28 cellular contexts compared by ENCODE assay signal in genomic region chr1:84855947-84856660, GRCh38. TPM values are rescaled to one million over a fixed set of nuclear protein-coding genes. Genes with fewer than 3 reads are reported as not detected.
DNase-seq lines count a peak whose midpoint lies in the region; ATAC-seq and TF ChIP-seq lines count a peak whose summit lies in the region.
"Had no signal": no experiment of that assay in that cellular context is flagged by ENCODE, and none has a peak within 500 bp of the region (broad histone marks: within the 10 kb centered on the region; RNA-seq: fewer than 3 reads in every experiment).

No MANE protein-coding gene starts in this region.

- H3K36me3 Mint-ChIP-seq in brain, result no peaks in the 10 kb centered on the region
- H3K36me3 Mint-ChIP-seq: natural killer cell had no signal

- peak overlapping the region; percentile 53 to 96 (median 77) for H3K27ac Mint-ChIP-seq in brain
- H3K27ac Mint-ChIP-seq: activated T-cell treated with anti-CD3 and anti-CD28 coated beads, Interleukin-2, amount 50 U/mL, for 24 hours; natural killer cell; type B pancreatic cell had no signal

- TF ChIP-seq CTCF in heart left ventricle (IDR thresholded peaks at IDR 0.05), result no peak
- no peak for TF ChIP-seq CTCF in brain (conservative IDR thresholded peaks at IDR 0.05)
- TF ChIP-seq CTCF in fibroblast of villous mesenchyme (IDR thresholded peaks at IDR 0.05; ENCODE audit: insufficient read depth, low read depth, low read length), result no peak
- TF ChIP-seq CTCF in testis (IDR thresholded peaks at IDR 0.05), result no peak

- H3K27ac ChIP-seq in heart left ventricle (no peak overlapping the region), testis (peak overlapping the region; percentile 26 to 32)
- H3K27ac ChIP-seq: adrenal gland, body of pancreas, SJSA1 had no signal

- H3K4me3 Mint-ChIP-seq in brain, result peak overlapping the region in 2 of 5 experiments; percentile 7 to 45
- H3K4me3 Mint-ChIP-seq: activated T-cell treated with anti-CD3 and anti-CD28 coated beads, Interleukin-2, amount 50 U/mL, for 24 hours; IgD-negative memory B cell; natural killer cell; type B pancreatic cell had no signal

- H3K27me3 ChIP-seq in heart left ventricle (no peaks in the 10 kb centered on the region), testis (no peaks in the 10 kb centered on the region)
- H3K27me3 ChIP-seq: adrenal gland, body of pancreas, SJSA1 had no signal

- H3K9me3 Mint-ChIP-seq in brain, result peaks cover 0 to 6% (median 0%) of the 10 kb centered on the region in 5 experiments
- H3K9me3 Mint-ChIP-seq: activated T-cell treated with anti-CD3 and anti-CD28 coated beads, Interleukin-2, amount 50 U/mL, for 24 hours; IgD-negative memory B cell; natural killer cell had no signal

- peaks cover 20% of the 10 kb centered on the region for H3K4me1 Mint-ChIP-seq in brain

- H3K36me3 ChIP-seq in heart left ventricle, result no peaks in the 10 kb centered on the region
- no peaks in the 10 kb centered on the region for H3K36me3 ChIP-seq in testis (ENCODE audit: low read depth, missing control alignments)
- H3K36me3 ChIP-seq: adrenal gland, SJSA1 had no signal

- no peak overlapping the region for H3K4me3 ChIP-seq in heart left ventricle
- no peak overlapping the region for H3K4me3 ChIP-seq in fibroblast of villous mesenchyme (ENCODE audit: low read depth, low read length)
- no peak overlapping the region for H3K4me3 ChIP-seq in testis
- H3K4me3 ChIP-seq: adrenal gland, body of pancreas, SJSA1 had no signal

- no peak for DNase-seq in heart left ventricle
- no peak for DNase-seq in Right ventricle myocardium inferior (ENCODE audit: missing footprints)
- peak; percentile 26 for DNase-seq in fibroblast of villous mesenchyme (ENCODE audit: low read depth)
- no peak for DNase-seq in testis
- DNase-seq in activated CD4-positive, CD25-positive, alpha-beta regulatory T cell treated with anti-CD3 and anti-CD28 coated beads, Interleukin-2, amount 50 U/mL, for 72 hours, result no peak
- DNase-seq in NAMALWA (ENCODE audit: low spot score), result no peak
- DNase-seq in NCI-H69 (lab: John Stamatoyannopoulos, UW), result no peak
- DNase-seq: activated gamma-delta T cell treated with Interleukin-2 at 50 U/mL for 16 hours; activated T-cell treated with anti-CD3 and anti-CD28 coated beads, Interleukin-2, amount 50 U/mL, for 24 hours; adrenal gland; body of pancreas; DMS79; effector CD4-positive, alpha-beta T cell; erythroblast; GF-D8; H7; natural killer cell; NCI-H1105; NCI-H1930; NCI-H524 treated with DMSO at 0.1 percent for 48 hours; NK-92 treated with Interleukin-12 subunit alpha and Interleukin-12 subunit beta, amount 100 ng/mL, for 24 hours; stimulated activated CD4-positive, alpha-beta T cell treated with anti-CD3 and anti-CD28 coated beads, Interleukin-2, amount 100 ng/mL, for 24 hours had no signal

- ATAC-seq in heart left ventricle (peak in 3 of 4 donors; percentile 14 to 25 (median 17)), Right ventricle myocardium inferior (no peak)
- ATAC-seq: body of pancreas, left lobe of liver, natural killer cell had no signal

- 41 to 51% (median 44%) methylated on average over 9 of the region's 9 CpGs for WGBS in heart left ventricle, 4 donors
- WGBS in testis, 2 donors, result 61 to 66% methylated on average over 7 to 9 of the region's 9 CpGs

- intact Hi-C loops in heart left ventricle (cut with DNase I) (no loop called here), Right ventricle myocardium inferior (cut with DNase I) (no loop called here), testis (cut with DNase I; ENCODE audit: low total_unique reads) (no loop called here)

- no peak for TF ChIP-seq POLR2A in heart left ventricle (IDR thresholded peaks at IDR 0.05)
- no peak for TF ChIP-seq POLR2A in testis (IDR thresholded peaks at IDR 0.05)

- no peaks in the 10 kb centered on the region for H3K27me3 Mint-ChIP-seq in brain
- H3K27me3 Mint-ChIP-seq: IgD-negative memory B cell had no signal

- peaks cover 0 to 33% (median 6%) of the 10 kb centered on the region in 12 donors for H3K4me1 ChIP-seq in heart left ventricle
- H3K4me1 ChIP-seq in testis, result peaks cover 4% of the 10 kb centered on the region

- H3K9me3 ChIP-seq in heart left ventricle (no peaks in the 10 kb centered on the region), testis (no peaks in the 10 kb centered on the region)
- H3K9me3 ChIP-seq: adrenal gland, body of pancreas, SJSA1 had no signal

RNA-seq across cellular contexts. Expression of gene LPAR3, which starts 36.9 kb away (rescaled TPM):
- total RNA-seq in heart left ventricle, result 10 to 100 TPM in 7 of 9 donors, 1 to 10 TPM in 2; 5.9 to 25.0 (median 14.7) TPM
- 10 to 100 TPM in 1 of 2 donors, 1 to 10 TPM in 1; 9.7 to 10.6 TPM for polyA plus RNA-seq in heart left ventricle
- 16.6 TPM for total RNA-seq in Right ventricle myocardium inferior
- polyA plus RNA-seq in brain (ENCODE audit: insufficient read depth, low read depth, low replicate concordance), result 0.83 TPM
- total RNA-seq in fibroblast of villous mesenchyme, result 1.9 and 2.6 TPM in 2 replicates
- 10 to 100 TPM; 65.9 to 73.8 TPM for total RNA-seq in testis
- polyA plus RNA-seq in testis (ENCODE audit: insufficient read depth, low read depth, low replicate concordance), result 23.3 TPM
- total RNA-seq: osteocyte, SJSA1 had no signal
- polyA plus RNA-seq: IgD-negative memory B cell had no signal

Comparison
In these comparisons a context has a peak if more than half of its experiments do, and no peak if none do; other contexts are left out.
1. H3K27ac ChIP-seq: peak in testis (2 of 2); none in heart left ventricle (0 of 12).